1 cellular context compared by ENCODE assay signal in genomic region chr2:130869441-130870160, GRCh38.
TF ChIP-seq lines count a peak whose summit lies in the region.

No MANE protein-coding gene starts in this region.

TF ChIP-seq in H1, 55 proteins besides CTCF, POLR2A, EP300 and RAD21:
- TF ChIP-seq TAF7 (optimal IDR thresholded peaks at IDR 0.05; ENCODE audit: borderline replicate concordance, low read depth, low read length) (no peak), HDAC2 (IDR thresholded peaks at IDR 0.05; ENCODE audit: borderline replicate concordance in 1 of 2, low read depth in 2 of 2, low read length in 2 of 2) (no peak), EZH2 (IDR thresholded peaks at IDR 0.05; ENCODE audit: low read depth, low read length, severe bottlenecking) (no peak), GABPA (IDR thresholded peaks at IDR 0.05; ENCODE audit: borderline replicate concordance, insufficient read depth, low read length) (no peak), USF2 (IDR thresholded peaks at IDR 0.05; ENCODE audit: low read length) (no peak), SIRT6 (IDR thresholded peaks at IDR 0.05; ENCODE audit: low read length) (no peak), NRF1 (IDR thresholded peaks at IDR 0.05; ENCODE audit: low read depth, low read length) (no peak), TEAD4 (IDR thresholded peaks at IDR 0.05; ENCODE audit: low read depth, low read length) (no peak)
- TF ChIP-seq, protein P1, sequence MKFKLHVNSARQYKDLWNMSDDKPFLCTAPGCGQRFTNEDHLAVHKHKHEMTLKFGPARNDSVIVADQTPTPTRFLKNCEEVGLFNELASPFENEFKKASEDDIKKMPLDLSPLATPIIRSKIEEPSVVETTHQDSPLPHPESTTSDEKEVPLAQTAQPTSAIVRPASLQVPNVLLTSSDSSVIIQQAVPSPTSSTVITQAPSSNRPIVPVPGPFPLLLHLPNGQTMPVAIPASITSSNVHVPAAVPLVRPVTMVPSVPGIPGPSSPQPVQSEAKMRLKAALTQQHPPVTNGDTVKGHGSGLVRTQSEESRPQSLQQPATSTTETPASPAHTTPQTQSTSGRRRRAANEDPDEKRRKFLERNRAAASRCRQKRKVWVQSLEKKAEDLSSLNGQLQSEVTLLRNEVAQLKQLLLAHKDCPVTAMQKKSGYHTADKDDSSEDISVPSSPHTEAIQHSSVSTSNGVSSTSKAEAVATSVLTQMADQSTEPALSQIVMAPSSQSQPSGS (IDR thresholded peaks at IDR 0.05; ENCODE audit: low read length) = no peak
